In the genomic region with DNA sequence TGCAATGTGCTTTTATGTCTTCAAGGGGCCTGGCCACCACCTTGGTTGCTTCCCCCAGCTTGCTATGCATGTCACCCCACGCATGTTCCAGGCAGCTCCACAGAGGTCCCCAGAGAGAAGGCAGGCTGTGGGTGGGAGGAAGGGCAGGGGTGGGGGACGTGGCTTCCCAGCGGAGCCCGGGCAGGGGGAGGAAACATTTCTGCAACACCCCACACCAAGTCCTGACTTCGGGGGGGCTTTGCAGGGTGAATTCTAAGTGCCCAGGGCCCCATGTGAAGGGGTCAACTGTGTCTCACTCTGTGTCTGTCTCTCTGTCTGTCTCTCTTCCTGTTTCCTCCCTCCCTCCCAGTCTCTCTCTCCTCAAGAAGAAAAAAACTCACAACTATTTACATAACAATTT, we compare ENCODE assay signal across 11 cellular contexts. TPM values are rescaled to one million over a fixed set of nuclear protein-coding genes. Genes with fewer than 3 reads are reported as not detected.
A peak's percentile ranks its signal among the peaks of the same experiment; 100 is the strongest.
DNase-seq lines count a peak whose midpoint lies in the region; ATAC-seq and TF ChIP-seq lines count a peak whose summit lies in the region.
"Had no signal": no experiment of that assay in that cellular context is flagged by ENCODE, and none has a peak within 500 bp of the region (broad histone marks: within the 10 kb centered on the region; RNA-seq: fewer than 3 reads in every experiment).

No MANE protein-coding gene starts in this region.

- TF ChIP-seq CTCF in CD8-positive, alpha-beta T cell (IDR thresholded peaks at IDR 0.05) = no peak
- TF ChIP-seq CTCF in activated B cell treated with CpG ODN at 0.5 μM for 24 hours (IDR thresholded peaks at IDR 0.05) (no peak), heart left ventricle (IDR thresholded peaks at IDR 0.05) (no peak)

- TF ChIP-seq POLR2A in heart left ventricle (IDR thresholded peaks at IDR 0.05) = no peak

- POLR2A ChIA-PET in CD8-positive, alpha-beta T cell (lab: Charles Lee) = no interaction called here
- POLR2A ChIA-PET in activated B cell treated with CpG ODN at 0.5 μM for 24 hours (lab: Charles Lee) = interaction anchor here (0.6 kb wide), 1 partner anchor 170 kb away, joined by 6 read pairs; no protein-coding TSS in a partner anchor

- H3K36me3 ChIP-seq in CD8-positive, alpha-beta T cell (ENCODE audit: insufficient read depth, low read length) = no peaks in the 10 kb centered on the region
- H3K36me3 ChIP-seq in heart left ventricle = no peaks in the 10 kb centered on the region

- H3K9me3 ChIP-seq in CD8-positive, alpha-beta T cell (ENCODE audit: low read length) = no peaks in the 10 kb centered on the region
- no peaks in the 10 kb centered on the region for H3K9me3 ChIP-seq in heart left ventricle

- 23 to 44% (median 27%) methylated on average over 5 of the region's 5 CpGs for WGBS in heart left ventricle, 4 donors

- CTCF ChIA-PET in CD8-positive, alpha-beta T cell (lab: Charles Lee) = no interaction called here
- CTCF ChIA-PET in activated B cell treated with CpG ODN at 0.5 μM for 24 hours (lab: Charles Lee) = interaction anchor here (1.1 kb wide), 1 partner anchor 90 kb away, joined by 3 read pairs; no protein-coding TSS in a partner anchor

- peaks cover 6% of the 10 kb centered on the region for H3K4me1 ChIP-seq in CD8-positive, alpha-beta T cell (ENCODE audit: insufficient read depth, low read length)
- peaks cover 0 to 39% (median 12%) of the 10 kb centered on the region in 12 donors for H3K4me1 ChIP-seq in heart left ventricle

- ATAC-seq in CD8-positive, alpha-beta T cell = peak; percentile 26
- ATAC-seq in activated B cell treated with CpG ODN at 0.5 μM for 24 hours (ENCODE audit: low read depth) = peak; percentile 31
- peak in 3 of 4 donors; percentile 58 to 63 (median 61) for ATAC-seq in heart left ventricle
- no peak for ATAC-seq in HG02759 (IDR thresholded peaks at IDR 0.05; ENCODE audit: unreplicated experiment)
- no peak for ATAC-seq in GM21529 (IDR thresholded peaks at IDR 0.05; ENCODE audit: unreplicated experiment)
- ATAC-seq: activated T-cell treated with anti-CD3 and anti-CD28 coated beads, Interleukin-2, amount 50 U/mL, for 72 hours; WTC11 had no signal

- H3K4me3 Mint-ChIP-seq in CD8-positive, alpha-beta T cell = no peak overlapping the region
- H3K4me3 Mint-ChIP-seq in activated B cell treated with CpG ODN at 0.5 μM for 24 hours = no peak overlapping the region
- H3K4me3 Mint-ChIP-seq: activated T-cell treated with anti-CD3 and anti-CD28 coated beads, Interleukin-2, amount 50 U/mL, for 72 hours; WTC11 had no signal

- H3K27ac Mint-ChIP-seq in CD8-positive, alpha-beta T cell = no peak overlapping the region
- H3K27ac Mint-ChIP-seq in activated B cell treated with CpG ODN at 0.5 μM for 24 hours = no peak overlapping the region
- H3K27ac Mint-ChIP-seq: activated T-cell treated with anti-CD3 and anti-CD28 coated beads, Interleukin-2, amount 50 U/mL, for 72 hours had no signal

- no peaks in the 10 kb centered on the region for H3K36me3 Mint-ChIP-seq in CD8-positive, alpha-beta T cell
- no peaks in the 10 kb centered on the region for H3K36me3 Mint-ChIP-seq in activated B cell treated with CpG ODN at 0.5 μM for 24 hours (ENCODE audit: low read depth)
- H3K36me3 Mint-ChIP-seq: WTC11 had no signal

- H3K27me3 Mint-ChIP-seq in CD8-positive, alpha-beta T cell (ENCODE audit: low read depth) = peaks cover 2% of the 10 kb centered on the region
- H3K27me3 Mint-ChIP-seq in activated B cell treated with CpG ODN at 0.5 μM for 24 hours = peaks cover 4% of the 10 kb centered on the region

- no peaks in the 10 kb centered on the region for H3K9me3 Mint-ChIP-seq in CD8-positive, alpha-beta T cell
- no peaks in the 10 kb centered on the region for H3K9me3 Mint-ChIP-seq in activated B cell treated with CpG ODN at 0.5 μM for 24 hours
- H3K9me3 Mint-ChIP-seq: activated T-cell treated with anti-CD3 and anti-CD28 coated beads, Interleukin-2, amount 50 U/mL, for 72 hours; WTC11 had no signal

- H3K4me3 ChIP-seq in CD8-positive, alpha-beta T cell (ENCODE audit: low read depth, low read length) = no peak overlapping the region
- H3K4me3 ChIP-seq in heart left ventricle = no peak overlapping the region

- no peaks in the 10 kb centered on the region for H3K27me3 ChIP-seq in CD8-positive, alpha-beta T cell (ENCODE audit: insufficient read depth, low read length)
- H3K27me3 ChIP-seq in heart left ventricle = no peaks in the 10 kb centered on the region

- H3K4me1 Mint-ChIP-seq in CD8-positive, alpha-beta T cell (ENCODE audit: low read depth) = peaks cover 11% of the 10 kb centered on the region
- peaks cover 13% of the 10 kb centered on the region for H3K4me1 Mint-ChIP-seq in activated B cell treated with CpG ODN at 0.5 μM for 24 hours

- intact Hi-C loops in CD8-positive, alpha-beta T cell (cut with DNase I, micrococcal nuclease) = no loop called here
- intact Hi-C loops in activated B cell treated with CpG ODN at 0.5 μM for 24 hours (cut with micrococcal nuclease) (no loop called here), heart left ventricle (cut with DNase I) (loop anchor here in 1 of 10 donors (2.0 kb wide), 1 partner anchor 38 kb away; no protein-coding TSS in a partner anchor)

- peak in 1 of 7 experiments; percentile 52 for DNase-seq in CD8-positive, alpha-beta T cell
- DNase-seq in activated B cell treated with CpG ODN at 0.5 μM for 24 hours (no peak), heart left ventricle (peak in 3 of 5 donors; percentile 45 to 70 (median 53)), putamen (ENCODE audit: low spot score) (peak; percentile 58), NCI-H1694 (lab: John Stamatoyannopoulos, UW) (no peak)
- no peak for DNase-seq in activated CD4-positive, alpha-beta T cell treated with anti-CD3 and anti-CD28 coated beads for 1 hour
- DNase-seq: activated T-cell treated with anti-CD3 and anti-CD28 coated beads, Interleukin-2, amount 50 U/mL, for 72 hours; NCI-H1048 had no signal

- no peak overlapping the region for H3K27ac ChIP-seq in CD8-positive, alpha-beta T cell (ENCODE audit: low read depth, low read length)
- peak overlapping the region in 10 of 12 donors; percentile 44 to 85 (median 63) for H3K27ac ChIP-seq in heart left ventricle

RNA-seq across cellular contexts. Expression of gene LTBP4, which starts 39.6 kb away (rescaled TPM):
- 100 to 1,000 TPM in 1 of 2 experiments, 10 to 100 TPM in 1; 86.0 to 107 TPM for total RNA-seq in CD8-positive, alpha-beta T cell
- total RNA-seq in activated B cell treated with CpG ODN at 0.5 μM for 24 hours = 57.2 and 75.1 TPM in 2 replicates
- 100 to 1,000 TPM; 101 to 319 (median 212) TPM for total RNA-seq in heart left ventricle
- 100 to 1,000 TPM in 1 of 2 donors, 10 to 100 TPM in 1; 95.0 to 121 TPM for polyA plus RNA-seq in heart left ventricle

RNA-seq across cellular contexts. Expression of gene NUMBL, which starts 49.7 kb away (rescaled TPM):
- total RNA-seq in CD8-positive, alpha-beta T cell = 1 to 10 TPM; 3.5 to 4.3 TPM
- total RNA-seq in activated B cell treated with CpG ODN at 0.5 μM for 24 hours (4.4 and 11.8 TPM in 2 replicates), heart left ventricle (10 to 100 TPM in 5 of 9 donors, 1 to 10 TPM in 4; 7.3 to 29.1 (median 10.6) TPM)
- polyA plus RNA-seq in heart left ventricle = 10 to 100 TPM in 1 of 2 donors, 1 to 10 TPM in 1; 8.4 to 11.7 TPM

Comparison
In these comparisons a context has a peak if more than half of its experiments do, and no peak if none do; other contexts are left out.
1. ATAC-seq: peak in CD8-positive, alpha-beta T cell (single experiment), activated B cell treated with CpG ODN at 0.5 μM for 24 hours (single experiment) and heart left ventricle (3 of 4); none in HG02759 (single experiment) and GM21529 (single experiment).
2. DNase-seq: peak in heart left ventricle (3 of 5) and putamen (single experiment); none in activated B cell treated with CpG ODN at 0.5 μM for 24 hours (single experiment), NCI-H1694 (single experiment) and activated CD4-positive, alpha-beta T cell treated with anti-CD3 and anti-CD28 coated beads for 1 hour (single experiment).